10 cellular contexts compared by ENCODE assay signal in genomic region chr3:64463981-64464380, GRCh38.
DNase-seq lines count a peak whose midpoint lies in the region; ATAC-seq lines count a peak whose summit lies in the region.
"Had no signal": no experiment of that assay in that cellular context is flagged by ENCODE, and none has a peak within 500 bp of the region (broad histone marks: within the 10 kb centered on the region; RNA-seq: fewer than 3 reads in every experiment).

No MANE protein-coding gene starts in this region.

- peak; percentile 40 for DNase-seq in NCI-H146 treated with DMSO at 0.1 percent for 48 hours (lab: John Stamatoyannopoulos, UW; ENCODE audit: unreplicated experiment)
- peak in 33 of 56 donors; percentile 6 to 76 (median 36) for DNase-seq in amygdala (lab: John Stamatoyannopoulos, UW)
- peak in 31 of 42 donors; percentile 19 to 85 (median 51) for DNase-seq in head of caudate nucleus
- peak; percentile 80 for DNase-seq in putamen (ENCODE audit: low spot score)
- no peak for DNase-seq in SIG-M5 treated with dmso at 0.1 percent for 504 hours (lab: John Stamatoyannopoulos, UW; ENCODE audit: unreplicated experiment)
- no peak for DNase-seq in activated CD8-positive, alpha-beta memory T cell treated with anti-CD3 and anti-CD28 coated beads, Interleukin-2, amount 50 U/mL, for 48 hours
- DNase-seq: CD4-positive, alpha-beta memory T cell; NCI-H526 treated with DMSO at 0.1 percent for 48 hours had no signal

- no peak for ATAC-seq in HG02623 (IDR thresholded peaks at IDR 0.05; ENCODE audit: unreplicated experiment)
- ATAC-seq: PC-3 had no signal

- intact Hi-C loops in head of caudate nucleus (cut with DNase I), result no loop called here

Comparison
In these comparisons a context has a peak if more than half of its experiments do, and no peak if none do; other contexts are left out.
1. DNase-seq: peak in NCI-H146 treated with DMSO at 0.1 percent for 48 hours (single experiment), amygdala (33 of 56), head of caudate nucleus (31 of 42) and putamen (single experiment); none in SIG-M5 treated with dmso at 0.1 percent for 504 hours (single experiment) and activated CD8-positive, alpha-beta memory T cell treated with anti-CD3 and anti-CD28 coated beads, Interleukin-2, amount 50 U/mL, for 48 hours (single experiment).